Comparison of ENCODE assay signal across 26 cellular contexts in genomic region chr18:74225193-74225840, GRCh38.
DNase-seq lines count a peak whose midpoint lies in the region; ATAC-seq, FAIRE-seq and TF ChIP-seq lines count a peak whose summit lies in the region.
"Had no signal": no experiment of that assay in that cellular context is flagged by ENCODE, and none has a peak within 500 bp of the region (broad histone marks: within the 10 kb centered on the region; RNA-seq: fewer than 3 reads in every experiment).

No MANE protein-coding gene starts in this region.

- DNase-seq in NCI-H146 (lab: John Stamatoyannopoulos, UW) (peak; percentile 35), NCI-H146 treated with DMSO at 0.1 percent for 48 hours (lab: John Stamatoyannopoulos, UW; ENCODE audit: unreplicated experiment) (no peak), bronchial epithelial cell (ENCODE audit: low read depth) (peak; percentile 33), left lobe of liver (ENCODE audit: low spot score) (peak; percentile 80), type B pancreatic cell (ENCODE audit: extremely low spot score, unreplicated experiment) (no peak), GM23248 (no peak), MG63 (no peak)
- DNase-seq: activated CD4-positive, alpha-beta memory T cell treated with anti-CD3 and anti-CD28 coated beads for 36 hours; activated CD4-positive, CD25-positive, alpha-beta regulatory T cell; activated naive CD8-positive, alpha-beta T cell treated with anti-CD3 and anti-CD28 coated beads for 36 hours; AML-193; CD8-positive, alpha-beta memory T cell; DMS79 treated with DMSO at 0.1 percent for 48 hours; NCI-H1105 treated with DMSO at 0.1 percent for 48 hours; NCI-H524; nucleus accumbens; retina; RPMI8226; spleen; stimulated activated CD4-positive, alpha-beta T cell treated with anti-CD3 and anti-CD28 coated beads, Interleukin-4, amount 100 ng/mL, for 24 hours; stimulated activated naive CD4-positive, alpha-beta T cell treated with Interleukin-2 at 50 U/mL for 16 hours had no signal

- no peak overlapping the region for H3K4me3 Mint-ChIP-seq in type B pancreatic cell
- H3K4me3 Mint-ChIP-seq: activated CD4-positive, alpha-beta memory T cell treated with anti-CD3 and anti-CD28 coated beads for 36 hours; activated naive CD8-positive, alpha-beta T cell treated with anti-CD3 and anti-CD28 coated beads for 36 hours; CD8-positive, alpha-beta memory T cell had no signal

- no peaks in the 10 kb centered on the region for H3K27me3 Mint-ChIP-seq in type B pancreatic cell
- H3K27me3 Mint-ChIP-seq: activated naive CD8-positive, alpha-beta T cell treated with anti-CD3 and anti-CD28 coated beads for 36 hours had no signal

- peaks cover 11% of the 10 kb centered on the region for H3K4me1 Mint-ChIP-seq in type B pancreatic cell (ENCODE audit: unreplicated experiment)
- H3K4me1 Mint-ChIP-seq: activated naive CD8-positive, alpha-beta T cell treated with anti-CD3 and anti-CD28 coated beads for 36 hours; CD8-positive, alpha-beta memory T cell had no signal

- no peak overlapping the region for H3K27ac ChIP-seq in GM23248
- H3K27ac ChIP-seq: 22Rv1, spleen had no signal

- H3K27me3 ChIP-seq in bronchial epithelial cell (ENCODE audit: control insufficient read depth, insufficient read depth, low read length), result no peaks in the 10 kb centered on the region
- peaks cover 10% of the 10 kb centered on the region; the same call in 1 of the 2 replicates for H3K27me3 ChIP-seq in GM23248 (replicated peaks; ENCODE audit: insufficient read depth)
- no peaks in the 10 kb centered on the region for H3K27me3 ChIP-seq in MG63
- H3K27me3 ChIP-seq: spleen had no signal

- H3K9me2 ChIP-seq in GM23248 (ENCODE audit: insufficient read depth), result no peaks in the 10 kb centered on the region

- H3K9me3 Mint-ChIP-seq in type B pancreatic cell, result peaks cover 4% of the 10 kb centered on the region
- H3K9me3 Mint-ChIP-seq: activated CD4-positive, alpha-beta memory T cell treated with anti-CD3 and anti-CD28 coated beads for 36 hours; activated naive CD8-positive, alpha-beta T cell treated with anti-CD3 and anti-CD28 coated beads for 36 hours had no signal

- H3K27ac Mint-ChIP-seq in type B pancreatic cell, result peak overlapping the region; percentile 45
- H3K27ac Mint-ChIP-seq: activated CD4-positive, alpha-beta memory T cell treated with anti-CD3 and anti-CD28 coated beads for 36 hours; activated naive CD8-positive, alpha-beta T cell treated with anti-CD3 and anti-CD28 coated beads for 36 hours; CD8-positive, alpha-beta memory T cell had no signal

- H3F3A ChIP-seq in GM23248 (ENCODE audit: insufficient read depth), result no peaks in the 10 kb centered on the region

- H3K4me3 ChIP-seq in bronchial epithelial cell (ENCODE audit: low read depth, low read length), result no peak overlapping the region
- no peak overlapping the region for H3K4me3 ChIP-seq in GM23248
- H3K4me3 ChIP-seq in MG63, result no peak overlapping the region
- H3K4me3 ChIP-seq: lung, spleen had no signal

- peak; percentile 7 for FAIRE-seq in bronchial epithelial cell (lab: Jason Lieb, UNC)
- FAIRE-seq: GM12891, GM19239 had no signal

- WGBS in GM23248 (ENCODE audit: low coverage in 1 of 2, low lambda C conversion rate in 2 of 2, missing lambda C conversion rate in 2 of 2), 2 experiments, result 19 to 24% methylated on average over 5 of the region's 5 CpGs

- no peak overlapping the region for H3K4me2 ChIP-seq in GM23248 (ENCODE audit: unreplicated experiment)

- ATAC-seq in left lobe of liver, result peak; percentile 57
- ATAC-seq in GM18873 (IDR thresholded peaks at IDR 0.05; ENCODE audit: low FRiP score, unreplicated experiment), result no peak

- H3K36me3 ChIP-seq in bronchial epithelial cell (ENCODE audit: control insufficient read depth, insufficient read depth, low read length) (no peaks in the 10 kb centered on the region), GM23248 (ENCODE audit: low read depth) (no peaks in the 10 kb centered on the region), MG63 (no peaks in the 10 kb centered on the region)
- H3K36me3 ChIP-seq: spleen had no signal

- H3K4me1 ChIP-seq in GM23248 (ENCODE audit: insufficient read depth), result no peaks in the 10 kb centered on the region
- H3K4me1 ChIP-seq: spleen had no signal

- in situ Hi-C loops in GM23248 (cut with MboI), result no loop called here

- TF ChIP-seq CTCF in bronchial epithelial cell (IDR thresholded peaks at IDR 0.05; ENCODE audit: insufficient read depth, low read length, severe bottlenecking), result no peak
- TF ChIP-seq CTCF in type B pancreatic cell (conservative IDR thresholded peaks at IDR 0.05), result no peak

- H3K9me3 ChIP-seq in GM23248 (ENCODE audit: low read depth) (no peaks in the 10 kb centered on the region), MG63 (no peaks in the 10 kb centered on the region)
- H3K9me3 ChIP-seq: spleen had no signal

- no peak overlapping the region for H2AFZ ChIP-seq in GM23248

- no peaks in the 10 kb centered on the region for H3K36me3 Mint-ChIP-seq in type B pancreatic cell
- H3K36me3 Mint-ChIP-seq: activated CD4-positive, alpha-beta memory T cell treated with anti-CD3 and anti-CD28 coated beads for 36 hours; activated naive CD8-positive, alpha-beta T cell treated with anti-CD3 and anti-CD28 coated beads for 36 hours; CD8-positive, alpha-beta memory T cell had no signal

- H3K79me2 ChIP-seq in GM23248 (ENCODE audit: insufficient read depth), result no peaks in the 10 kb centered on the region

- H3K9ac ChIP-seq in GM23248, result no peak overlapping the region

- H4K20me1 ChIP-seq in GM23248 (ENCODE audit: insufficient read depth), result no peaks in the 10 kb centered on the region

Comparison
In these comparisons a context has a peak if more than half of its experiments do, and no peak if none do; other contexts are left out.
1. DNase-seq: peak in NCI-H146 (single experiment), bronchial epithelial cell (single experiment) and left lobe of liver (single experiment); none in NCI-H146 treated with DMSO at 0.1 percent for 48 hours (single experiment), type B pancreatic cell (single experiment), GM23248 (single experiment) and MG63 (single experiment).